In the genomic region with DNA sequence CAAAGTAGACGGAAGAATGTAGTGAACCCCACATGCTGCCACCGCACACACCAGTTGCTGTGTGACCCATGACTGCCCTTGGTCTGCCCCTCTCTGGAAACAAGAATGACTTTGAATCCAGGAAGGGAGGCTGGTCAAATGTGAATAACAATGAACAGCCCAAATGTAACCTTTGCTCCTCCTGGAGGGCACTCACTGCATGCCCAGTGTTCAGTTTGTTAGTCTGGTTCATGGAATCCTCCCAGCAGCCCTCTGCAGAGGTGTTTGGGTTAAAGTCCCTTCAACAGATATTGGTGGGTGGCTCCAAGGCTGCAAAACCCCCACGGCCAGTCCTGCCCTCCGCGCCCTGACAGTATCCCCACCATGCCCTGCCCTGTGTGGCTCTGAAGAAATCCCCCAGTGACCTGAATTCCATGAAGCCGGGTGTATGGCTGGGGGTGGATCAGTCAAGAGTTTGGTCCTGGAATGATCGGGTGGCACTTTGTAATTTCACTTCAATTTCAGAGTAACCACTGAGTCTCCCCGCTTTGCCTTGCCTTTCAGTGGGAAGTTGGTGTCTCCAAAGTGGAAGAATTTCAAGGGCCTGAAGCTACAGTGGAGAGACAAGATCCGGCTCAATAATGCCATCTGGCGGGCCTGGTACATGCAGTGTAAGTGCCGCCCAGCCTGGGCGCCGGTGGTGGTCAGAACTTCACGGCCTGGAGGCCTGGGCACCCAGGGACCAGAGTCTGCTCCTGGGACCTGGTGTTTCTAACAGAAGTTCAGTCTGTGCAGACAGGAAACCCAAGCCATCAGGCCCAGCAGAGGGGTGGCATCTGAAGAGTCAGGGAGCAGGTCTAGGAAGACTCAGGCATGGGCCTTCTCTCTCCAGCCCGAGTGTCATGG, we compare ENCODE assay signal across 13 cellular contexts. TPM values are rescaled to one million over a fixed set of nuclear protein-coding genes. Genes with fewer than 3 reads are reported as not detected.
DNase-seq lines count a peak whose midpoint lies in the region; ATAC-seq and TF ChIP-seq lines count a peak whose summit lies in the region.
"Had no signal": no experiment of that assay in that cellular context is flagged by ENCODE, and none has a peak within 500 bp of the region (broad histone marks: within the 10 kb centered on the region; RNA-seq: fewer than 3 reads in every experiment).

No MANE protein-coding gene starts in this region.

- no peak for ATAC-seq in gastrocnemius medialis
- no peak for ATAC-seq in GM18498 (IDR thresholded peaks at IDR 0.05; ENCODE audit: unreplicated experiment)
- ATAC-seq in GM21825 (IDR thresholded peaks at IDR 0.05; ENCODE audit: unreplicated experiment), result no peak

- DNase-seq in DMS114 treated with DMSO at 0.1 percent for 48 hours (lab: John Stamatoyannopoulos, UW; ENCODE audit: unreplicated experiment) (peak; percentile 11), RPMI7951 (ENCODE audit: low read depth) (peak; percentile 14), foreskin melanocyte (peak; percentile 44), gastrocnemius medialis (no peak), tibial artery (no peak), GM03348 (ENCODE audit: low spot score) (no peak)
- DNase-seq: EL, mesenchymal stem cell, NCI-H748 treated with DMSO at 0.1 percent for 48 hours had no signal

- intact Hi-C loops in gastrocnemius medialis (cut with DNase I; ENCODE audit: low total_unique reads), result no loop called here
- intact Hi-C loops in tibial artery (cut with DNase I; ENCODE audit: low total_unique reads), result loop anchor here (5.0 kb wide), 1 partner anchor 210 kb away; a partner anchor contains a TSS

- in situ Hi-C loops in gastrocnemius medialis (cut with MboI; ENCODE audit: low sequenced_read_pairs in 4 of 4), result loop anchor here in 1 of 4 donors (5.0 kb wide), 1 partner anchor 70 kb away; no protein-coding TSS in a partner anchor

- peak overlapping the region; percentile 86 to 97 (median 90) for H3K27ac ChIP-seq in gastrocnemius medialis
- H3K27ac ChIP-seq in tibial artery, result no peak overlapping the region
- H3K27ac ChIP-seq: KMS-11 had no signal

- H3K27me3 ChIP-seq in gastrocnemius medialis, result no peaks in the 10 kb centered on the region
- no peaks in the 10 kb centered on the region for H3K27me3 ChIP-seq in tibial artery

- no peaks in the 10 kb centered on the region for H3K9me3 ChIP-seq in gastrocnemius medialis
- H3K9me3 ChIP-seq in tibial artery, result no peaks in the 10 kb centered on the region

- TF ChIP-seq POLR2A in gastrocnemius medialis (IDR thresholded peaks at IDR 0.05), result no peak

- H3K4me3 ChIP-seq in gastrocnemius medialis (no peak overlapping the region), tibial artery (no peak overlapping the region)

- TF ChIP-seq CTCF in gastrocnemius medialis (IDR thresholded peaks at IDR 0.05 in 4 of 5, conservative IDR thresholded peaks at IDR 0.05 in 1 of 5), result peak in 1 of 5 experiments; percentile 27
- TF ChIP-seq CTCF in tibial artery (IDR thresholded peaks at IDR 0.05), result no peak

- H3K36me3 ChIP-seq in gastrocnemius medialis, result peaks cover 4 to 45% of the 10 kb centered on the region in 2 donors
- H3K36me3 ChIP-seq in tibial artery, result peaks cover 33 to 52% (median 46%) of the 10 kb centered on the region in 3 donors

- H3K4me1 ChIP-seq in gastrocnemius medialis (peaks cover 45 to 51% of the 10 kb centered on the region in 2 donors), tibial artery (peaks cover 0 to 26% (median 12%) of the 10 kb centered on the region in 4 donors)

RNA-seq across cellular contexts. Expression of a gene that starts 47.1 kb away (rescaled TPM):
- not detected in 2 replicates for total RNA-seq in RPMI7951 (2014; rRNA removed; shearing (Covaris generic))
- total RNA-seq in gastrocnemius medialis, result not detected
- total RNA-seq: T-helper 2 cell treated with Interferon-gamma antibody and Interleukin-4, amounts not matched to agents 100 ng/mL and 5 ng/mL, for 36 hours had no signal

RNA-seq across cellular contexts. Expression of a gene that starts 48.4 kb away (rescaled TPM):
- 2.6 and 3.8 TPM in 2 replicates for total RNA-seq in RPMI7951 (2014; rRNA removed; shearing (Covaris generic))
- 10 to 100 TPM; 36.6 to 89.4 (median 79.7) TPM for total RNA-seq in gastrocnemius medialis

RNA-seq across cellular contexts. Expression of a gene that starts 56.0 kb away (rescaled TPM):
- 0.36 and 0.59 TPM in 2 replicates for total RNA-seq in RPMI7951 (2014; rRNA removed; shearing (Covaris generic))
- total RNA-seq in gastrocnemius medialis, result not detected
- total RNA-seq: T-helper 2 cell treated with Interferon-gamma antibody and Interleukin-4, amounts not matched to agents 100 ng/mL and 5 ng/mL, for 36 hours had no signal

Comparison
In these comparisons a context has a peak if more than half of its experiments do, and no peak if none do; other contexts are left out.
1. DNase-seq: peak in DMS114 treated with DMSO at 0.1 percent for 48 hours (single experiment), RPMI7951 (single experiment) and foreskin melanocyte (single experiment); none in gastrocnemius medialis (0 of 2), tibial artery (0 of 2) and GM03348 (single experiment).
2. H3K27ac ChIP-seq: peak in gastrocnemius medialis (4 of 4); none in tibial artery (0 of 2).